ENCODE assay signal across 8 cellular contexts in genomic region chr20:10672579-10673127, GRCh38. TPM values are rescaled to one million over a fixed set of nuclear protein-coding genes. Genes with fewer than 3 reads are reported as not detected.
DNase-seq lines count a peak whose midpoint lies in the region; ATAC-seq and TF ChIP-seq lines count a peak whose summit lies in the region.

No MANE protein-coding gene starts in this region.

- DNase-seq in GDM1 (lab: John Stamatoyannopoulos, UW): peak; percentile 26
- DNase-seq in M059J (ENCODE audit: low read depth): peak; percentile 81
- DNase-seq in effector CD4-positive, alpha-beta T cell: peak; percentile 4
- peak; percentile 35 for DNase-seq in medulla oblongata (ENCODE audit: extremely low spot score)
- peak; percentile 74 for DNase-seq in stimulated activated naive CD8-positive, alpha-beta T cell treated with anti-CD3 and anti-CD28 coated beads, Interleukin-15, Interleukin-2, amounts not matched to agents 100 U/mL and 50 U/mL, for 24 hours

- no peak for TF ChIP-seq CTCF in VCaP (conservative IDR thresholded peaks at IDR 0.05)

- peak; percentile 29 for ATAC-seq in stimulated activated naive CD8-positive, alpha-beta T cell treated with anti-CD3 and anti-CD28 coated beads, Interleukin-15, Interleukin-2, amounts not matched to agents 100 U/mL and 50 U/mL, for 24 hours
- no peak for ATAC-seq in GM21737 (IDR thresholded peaks at IDR 0.05; ENCODE audit: unreplicated experiment)
- no peak for ATAC-seq in HG02938 (IDR thresholded peaks at IDR 0.05; ENCODE audit: unreplicated experiment)

- peak overlapping the region; percentile 93 for H3K27ac ChIP-seq in VCaP

RNA-seq across cellular contexts. Expression of gene JAG1, which starts 1.1 kb away (rescaled TPM):
- 10.9 and 14.8 TPM in 2 replicates for total RNA-seq in M059J (2014; rRNA removed; shearing (Covaris generic))

Comparison
In these comparisons a context has a peak if more than half of its experiments do, and no peak if none do; other contexts are left out.
1. DNase-seq: peak in every context shown above with its lines; median percentile 81 in M059J; 74 in stimulated activated naive CD8-positive, alpha-beta T cell treated with anti-CD3 and anti-CD28 coated beads, Interleukin-15, Interleukin-2, amounts not matched to agents 100 U/mL and 50 U/mL, for 24 hours; 35 in medulla oblongata; 26 in GDM1; 4 in effector CD4-positive, alpha-beta T cell.